ENCODE assay signal across 9 cellular contexts in the genomic region with DNA sequence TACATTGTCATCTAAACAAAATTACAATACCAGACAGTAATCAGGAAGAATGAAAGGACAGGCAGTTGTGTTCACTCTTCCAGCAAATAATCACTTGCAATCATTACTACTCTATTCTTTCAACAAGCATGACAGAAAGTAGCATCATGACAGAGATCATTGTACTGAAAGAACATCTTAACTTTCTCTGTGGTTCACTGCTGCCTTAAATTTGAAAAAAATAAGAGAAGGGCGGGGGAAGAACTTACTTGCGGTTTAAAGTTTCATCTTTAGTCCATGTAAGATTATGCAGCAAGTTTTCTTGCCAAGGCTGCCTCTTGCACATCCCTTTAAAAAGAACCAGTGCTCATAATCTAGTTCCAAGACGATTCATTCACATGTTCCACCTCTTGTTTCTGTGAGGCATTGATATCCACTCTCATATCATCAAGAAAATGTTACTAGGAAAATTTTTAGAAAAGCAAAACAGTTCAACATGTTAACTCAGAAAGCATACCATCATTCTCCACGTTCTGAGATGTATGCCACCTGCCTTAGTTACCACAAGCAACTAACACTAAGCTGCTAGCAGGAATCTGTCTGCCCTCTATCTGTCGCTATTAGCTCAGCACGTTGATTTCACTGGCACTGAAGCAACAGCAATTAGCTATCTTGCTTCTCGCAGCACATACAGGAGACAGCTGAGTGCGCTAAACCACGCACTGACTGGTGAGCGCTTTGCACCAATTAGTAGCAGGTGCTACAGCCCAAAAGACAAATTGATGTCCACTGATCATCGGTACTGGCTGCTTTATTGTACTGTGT. TPM values are rescaled to one million over a fixed set of nuclear protein-coding genes. Genes with fewer than 3 reads are reported as not detected.
DNase-seq lines count a peak whose midpoint lies in the region; ATAC-seq and TF ChIP-seq lines count a peak whose summit lies in the region.
"Had no signal": no experiment of that assay in that cellular context is flagged by ENCODE, and none has a peak within 500 bp of the region (broad histone marks: within the 10 kb centered on the region; RNA-seq: fewer than 3 reads in every experiment).

TSS of gene PCDH15 (minus strand) at position 555 of the 804 bp plus-strand sequence. CDS start 136,969 bp downstream, outside the sequence.

- no peaks in the 10 kb centered on the region for H3K9me3 ChIP-seq in endodermal cell (ENCODE audit: control insufficient read depth, low read length)
- H3K9me3 ChIP-seq in neuronal stem cell (replicated peaks in 1 of 2; ENCODE audit: control insufficient read depth in 2 of 2, insufficient read depth in 1 of 2, low read depth in 1 of 2, low read length in 2 of 2) = peaks cover 0 to 4% of the 10 kb centered on the region in 2 donors
- H3K9me3 ChIP-seq: neutrophil had no signal

- WGBS in endodermal cell (ENCODE audit: insufficient coverage in 1 of 2, insufficient read length in 1 of 2), 2 experiments = 42 to 52% methylated on average over 9 to 11 of the region's 11 CpGs
- WGBS in neuronal stem cell (ENCODE audit: extremely low coverage in 2 of 2, insufficient read length in 2 of 2, insufficient replicate concordance in 1 of 2), 2 donors = no CpG with 5 or more reads among the region's 11 CpGs

- H2AK5ac ChIP-seq in neuronal stem cell (ENCODE audit: low read depth, low read length) = no peak within 1 kb of the TSS

- H3K27me3 ChIP-seq in endodermal cell (ENCODE audit: control insufficient read depth, insufficient read depth, low read length, poor library complexity, severe bottlenecking) = peaks cover 28% of the 10 kb centered on the region
- H3K27me3 ChIP-seq in neuronal stem cell (ENCODE audit: control insufficient read depth in 3 of 3, insufficient read depth in 3 of 3, low read depth in 1 of 3, low read length in 3 of 3) = no peaks in the 10 kb centered on the region
- H3K27me3 ChIP-seq: neutrophil had no signal

- no peak within 1 kb of the TSS for H4K8ac ChIP-seq in neuronal stem cell (ENCODE audit: low read depth, low read length)

- no peaks in the 10 kb centered on the region for H3K36me3 Mint-ChIP-seq in endodermal cell (ENCODE audit: low read depth)

- peaks cover 4% of the 10 kb centered on the region for H3K4me1 ChIP-seq in endodermal cell (ENCODE audit: control insufficient read depth, insufficient read depth, low read length)
- H3K4me1 ChIP-seq in neuronal stem cell (ENCODE audit: control insufficient read depth in 2 of 2, insufficient read depth in 1 of 2, low read depth in 1 of 2, low read length in 2 of 2) = peaks cover 0 to 9% of the 10 kb centered on the region in 2 donors

- H3K14ac ChIP-seq in neuronal stem cell (ENCODE audit: low read length) = no peak within 1 kb of the TSS

- H3K27ac ChIP-seq in endodermal cell (ENCODE audit: low read depth, low read length) (no peak within 1 kb of the TSS), neuronal stem cell (replicated peaks; ENCODE audit: low read length) (no peak within 1 kb of the TSS)
- H3K27ac ChIP-seq: neutrophil had no signal

- no peak within 1 kb of the TSS for H2BK15ac ChIP-seq in neuronal stem cell (ENCODE audit: low read length)

- no peak within 1 kb of the TSS for H2BK12ac ChIP-seq in neuronal stem cell (ENCODE audit: low read length)

- no peak within 1 kb of the TSS for H3K27ac Mint-ChIP-seq in endodermal cell

- H3K4me3 ChIP-seq in endodermal cell (ENCODE audit: low read length) (peak within 1 kb of the TSS; percentile 50), neuronal stem cell (ENCODE audit: low read length in 2 of 2) (no peak within 1 kb of the TSS)

- H3K9me3 Mint-ChIP-seq in endodermal cell = no peaks in the 10 kb centered on the region

- H2BK120ac ChIP-seq in neuronal stem cell (ENCODE audit: low read depth, low read length) = no peak within 1 kb of the TSS

- H2AFZ ChIP-seq in neuronal stem cell (ENCODE audit: low read length) = peak within 1 kb of the TSS; percentile 43

- H4K91ac ChIP-seq in neuronal stem cell (ENCODE audit: low read depth, low read length, poor library complexity) = no peak within 1 kb of the TSS

- TF ChIP-seq CTCF in endodermal cell (conservative IDR thresholded peaks at IDR 0.05) = peak; percentile 78

- peak; percentile 35 for DNase-seq in NCI-H510A treated with DMSO at 0.1 percent for 48 hours (lab: John Stamatoyannopoulos, UW)
- peak; percentile 82 for DNase-seq in endodermal cell
- peak; percentile 49 for DNase-seq in neuronal stem cell (ENCODE audit: low spot score)
- DNase-seq in SKM-1 treated with dmso at 0.1 percent for 144 hours (lab: John Stamatoyannopoulos, UW; ENCODE audit: unreplicated experiment) = no peak

- ATAC-seq in GM18867 (IDR thresholded peaks at IDR 0.05; ENCODE audit: unreplicated experiment) (peak; percentile 75), GM18519 (IDR thresholded peaks at IDR 0.05; ENCODE audit: low FRiP score, unreplicated experiment) (no peak), HG03520 (IDR thresholded peaks at IDR 0.05; ENCODE audit: unreplicated experiment) (no peak), GM18517 (IDR thresholded peaks at IDR 0.05; ENCODE audit: unreplicated experiment) (no peak)

- H3K79me1 ChIP-seq in neuronal stem cell (ENCODE audit: low read depth, low read length) = no peaks in the 10 kb centered on the region

- no peak within 1 kb of the TSS for H3K18ac ChIP-seq in neuronal stem cell (ENCODE audit: low read length)

- H3K4me1 Mint-ChIP-seq in endodermal cell = peaks cover 21% of the 10 kb centered on the region

- no peaks in the 10 kb centered on the region for H3K27me3 Mint-ChIP-seq in endodermal cell (ENCODE audit: insufficient read depth)

- no peak within 1 kb of the TSS for H3K23ac ChIP-seq in neuronal stem cell (ENCODE audit: low read depth, low read length, poor library complexity)

- H3K4me3 Mint-ChIP-seq in endodermal cell = peak within 1 kb of the TSS; percentile 1

- H3K4ac ChIP-seq in neuronal stem cell (ENCODE audit: low read length) = no peak within 1 kb of the TSS

- H3K36me3 ChIP-seq in endodermal cell (ENCODE audit: control insufficient read depth, insufficient read depth, low read length) (no peaks in the 10 kb centered on the region), neuronal stem cell (replicated peaks in 1 of 2; ENCODE audit: control insufficient read depth in 2 of 2, insufficient read depth in 2 of 2, low read length in 2 of 2) (no peaks in the 10 kb centered on the region)
- H3K36me3 ChIP-seq: neutrophil had no signal

- H3K4me2 ChIP-seq in neuronal stem cell (ENCODE audit: insufficient read depth, low read length, poor library complexity, severe bottlenecking) = no peak within 1 kb of the TSS

- no peak within 1 kb of the TSS for H3K9ac ChIP-seq in endodermal cell (ENCODE audit: extremely low read depth, low read length, poor library complexity, severe bottlenecking)
- H3K9ac ChIP-seq in neuronal stem cell (ENCODE audit: low read depth, low read length, poor library complexity) = no peak within 1 kb of the TSS

- no peak within 1 kb of the TSS for H2BK5ac ChIP-seq in neuronal stem cell (ENCODE audit: low read length)

RNA-seq across cellular contexts. Expression of gene PCDH15, which starts in this region (rescaled TPM):
- under 1 TPM; 0.58 to 0.95 TPM for total RNA-seq in endodermal cell
- polyA plus RNA-seq in endodermal cell (2013, experiment 1 of 2) = 0.36 TPM
- polyA plus RNA-seq in endodermal cell (2013, experiment 2 of 2) = 0.87 TPM
- polyA plus RNA-seq in neuronal stem cell (2013, experiment 1 of 2) = 0.26 TPM
- polyA plus RNA-seq in neuronal stem cell (2013, experiment 2 of 2) = 0.30 TPM

Comparison
In these comparisons a context has a peak if more than half of its experiments do, and no peak if none do; other contexts are left out.
1. Peak in DNase-seq and H3K4me3 ChIP-seq in endodermal cell; RNA of the gene not detected or under 1 TPM.